11 cellular contexts compared by ENCODE assay signal in the genomic region with DNA sequence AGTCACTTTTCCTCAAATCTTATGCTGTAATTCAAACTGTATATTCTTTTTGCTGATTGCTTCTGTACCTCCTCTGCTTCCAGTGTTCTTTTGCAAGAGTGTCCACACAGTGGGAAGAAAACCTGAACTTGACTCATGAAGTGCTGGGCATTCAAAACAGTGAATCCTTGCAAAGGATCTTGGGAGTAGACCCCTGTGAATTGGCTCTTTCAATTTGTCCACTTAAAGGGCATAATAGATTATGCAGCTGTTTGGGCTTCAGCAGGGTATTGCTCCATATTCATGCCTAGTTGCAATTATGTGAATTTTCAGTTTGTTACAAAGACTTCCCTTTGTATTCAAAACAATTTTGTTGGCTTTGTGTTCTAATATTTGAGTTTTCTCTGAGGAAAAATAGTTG. TPM values are rescaled to one million over a fixed set of nuclear protein-coding genes. Genes with fewer than 3 reads are reported as not detected.
A peak's percentile ranks its signal among the peaks of the same experiment; 100 is the strongest.
DNase-seq lines count a peak whose midpoint lies in the region; ATAC-seq, FAIRE-seq and TF ChIP-seq lines count a peak whose summit lies in the region.
"Had no signal": no experiment of that assay in that cellular context is flagged by ENCODE, and none has a peak within 500 bp of the region (broad histone marks: within the 10 kb centered on the region; RNA-seq: fewer than 3 reads in every experiment).

No MANE protein-coding gene starts in this region.

- no peak overlapping the region for H4K8ac ChIP-seq in mesenchymal stem cell (ENCODE audit: low read length)

- H3K4ac ChIP-seq in mesenchymal stem cell (ENCODE audit: low read depth in 1 of 2, low read length in 2 of 2) = no peak overlapping the region

- H3K36me3 Mint-ChIP-seq in activated T-helper 17 cell treated with anti-CD3 and anti-CD28 coated beads, Interleukin-2, amount 50 U/mL, for 72 hours (ENCODE audit: low read depth) = peaks cover 14% of the 10 kb centered on the region
- H3K36me3 Mint-ChIP-seq in activated naive CD4-positive, alpha-beta T cell treated with anti-CD3 and anti-CD28 coated beads for 36 hours (ENCODE audit: low read depth) = peaks cover 2% of the 10 kb centered on the region

- no peak overlapping the region for H3K4me3 Mint-ChIP-seq in activated T-helper 17 cell treated with anti-CD3 and anti-CD28 coated beads, Interleukin-2, amount 50 U/mL, for 72 hours
- no peak overlapping the region for H3K4me3 Mint-ChIP-seq in activated naive CD4-positive, alpha-beta T cell treated with anti-CD3 and anti-CD28 coated beads for 36 hours

- H4K91ac ChIP-seq in mesenchymal stem cell (ENCODE audit: low read length) = no peak overlapping the region

- H3K27me3 Mint-ChIP-seq in activated T-helper 17 cell treated with anti-CD3 and anti-CD28 coated beads, Interleukin-2, amount 50 U/mL, for 72 hours = no peaks in the 10 kb centered on the region
- H3K27me3 Mint-ChIP-seq in activated naive CD4-positive, alpha-beta T cell treated with anti-CD3 and anti-CD28 coated beads for 36 hours (ENCODE audit: low read depth) = no peaks in the 10 kb centered on the region

- peaks cover 10% of the 10 kb centered on the region for H3K4me1 Mint-ChIP-seq in activated T-helper 17 cell treated with anti-CD3 and anti-CD28 coated beads, Interleukin-2, amount 50 U/mL, for 72 hours
- peaks cover 57% of the 10 kb centered on the region for H3K4me1 Mint-ChIP-seq in activated naive CD4-positive, alpha-beta T cell treated with anti-CD3 and anti-CD28 coated beads for 36 hours (ENCODE audit: low read depth)

- no peak overlapping the region for H2AFZ ChIP-seq in mesenchymal stem cell (ENCODE audit: low read depth, low read length)

- H2BK15ac ChIP-seq in mesenchymal stem cell (ENCODE audit: low read depth, poor library complexity, severe bottlenecking) = no peak overlapping the region

- no peak overlapping the region for H3K27ac ChIP-seq in mesenchymal stem cell (ENCODE audit: low read length, poor library complexity, severe bottlenecking)
- H3K27ac ChIP-seq: tibial artery had no signal

- no peak overlapping the region for H3K14ac ChIP-seq in mesenchymal stem cell (ENCODE audit: low read length in 2 of 2)

- no peak overlapping the region for H2BK120ac ChIP-seq in mesenchymal stem cell (ENCODE audit: low read depth, low read length)

- H3K4me3 ChIP-seq in mesenchymal stem cell (ENCODE audit: insufficient read depth in 1 of 2, low read depth in 1 of 2, low read length in 2 of 2) = no peak overlapping the region
- H3K4me3 ChIP-seq: tibial artery had no signal

- no peaks in the 10 kb centered on the region for H3K36me3 ChIP-seq in mesenchymal stem cell (ENCODE audit: control insufficient read depth in 1 of 2, insufficient read depth in 2 of 2, low read depth in 1 of 2, low read length in 2 of 2)
- H3K36me3 ChIP-seq: gastrocnemius medialis, tibial artery had no signal

- H3K18ac ChIP-seq in mesenchymal stem cell (ENCODE audit: low read depth in 1 of 2, low read length in 2 of 2) = no peak overlapping the region

- no peaks in the 10 kb centered on the region for H3K9me3 Mint-ChIP-seq in activated T-helper 17 cell treated with anti-CD3 and anti-CD28 coated beads, Interleukin-2, amount 50 U/mL, for 72 hours
- H3K9me3 Mint-ChIP-seq in activated naive CD4-positive, alpha-beta T cell treated with anti-CD3 and anti-CD28 coated beads for 36 hours = no peaks in the 10 kb centered on the region

- H3K9me3 ChIP-seq in mesenchymal stem cell (ENCODE audit: control insufficient read depth, low read length) = no peaks in the 10 kb centered on the region
- H3K9me3 ChIP-seq: gastrocnemius medialis, tibial artery had no signal

- intact Hi-C loops in activated naive CD4-positive, alpha-beta T cell treated with anti-CD3 and anti-CD28 coated beads for 36 hours (cut with micrococcal nuclease) = no loop called here

- TF ChIP-seq POLR2A in H54 (IDR thresholded peaks at IDR 0.05; ENCODE audit: low read depth, low read length) = no peak

- no peaks in the 10 kb centered on the region for H3K27me3 ChIP-seq in mesenchymal stem cell (ENCODE audit: control insufficient read depth in 1 of 2, insufficient read depth in 1 of 2, low read length in 2 of 2)
- H3K27me3 ChIP-seq: gastrocnemius medialis, tibial artery had no signal

- H3K79me1 ChIP-seq in mesenchymal stem cell (replicated peaks; ENCODE audit: low read length, poor library complexity, severe bottlenecking) = peaks cover 3% of the 10 kb centered on the region

- H3K4me1 ChIP-seq in mesenchymal stem cell (ENCODE audit: control insufficient read depth, insufficient read depth, low read depth, low read length) = peaks cover 4% of the 10 kb centered on the region

- H2AK5ac ChIP-seq in mesenchymal stem cell (ENCODE audit: low read length, severe bottlenecking) = no peak overlapping the region

- CTCF ChIA-PET in activated naive CD4-positive, alpha-beta T cell treated with anti-CD3 and anti-CD28 coated beads for 36 hours (lab: Charles Lee) = interaction anchor here (0.6 kb wide), 2 partner anchors 25 to 618 kb away, joined by 3 read pairs; no protein-coding TSS in a partner anchor

- FAIRE-seq in H54 (lab: Jason Lieb, UNC) = peak; percentile 62

- no peak overlapping the region for H2BK12ac ChIP-seq in mesenchymal stem cell (ENCODE audit: low read length in 2 of 2)

- DNase-seq in H54 (ENCODE audit: insufficient read length, low spot score) = no peak
- peak; percentile 37 for DNase-seq in NCI-H1436 (lab: John Stamatoyannopoulos, UW)
- DNase-seq in mesenchymal stem cell = peak; percentile 62
- no peak for DNase-seq in DMS79 treated with DMSO at 0.1 percent for 48 hours (lab: John Stamatoyannopoulos, UW)
- DNase-seq in inferior parietal cortex (ENCODE audit: extremely low spot score) = no peak
- DNase-seq in activated naive CD4-positive, alpha-beta T cell (lab: John Stamatoyannopoulos, UW) = no peak
- no peak for DNase-seq in activated naive CD4-positive, alpha-beta T cell treated with anti-CD3 and anti-CD28 coated beads for 36 hours
- DNase-seq: activated CD4-positive, alpha-beta T cell treated with anti-CD3 and anti-CD28 coated beads, Interleukin-2, amount 50 U/mL, for 48 hours; gastrocnemius medialis; tibial artery had no signal

- no peak for ATAC-seq in activated T-helper 17 cell treated with anti-CD3 and anti-CD28 coated beads, Interleukin-2, amount 50 U/mL, for 72 hours (replicated peaks)
- ATAC-seq: gastrocnemius medialis had no signal

- no peak overlapping the region for H3K23ac ChIP-seq in mesenchymal stem cell (ENCODE audit: low read length in 2 of 2)

- peak overlapping the region; percentile 25 for H3K27ac Mint-ChIP-seq in activated T-helper 17 cell treated with anti-CD3 and anti-CD28 coated beads, Interleukin-2, amount 50 U/mL, for 72 hours
- no peak overlapping the region for H3K27ac Mint-ChIP-seq in activated naive CD4-positive, alpha-beta T cell treated with anti-CD3 and anti-CD28 coated beads for 36 hours

- no peak overlapping the region for H2BK5ac ChIP-seq in mesenchymal stem cell (ENCODE audit: low read depth, low read length, poor library complexity, severe bottlenecking)

- peak overlapping the region; percentile 78 for H3K9ac ChIP-seq in mesenchymal stem cell (ENCODE audit: low read length)

- H3K4me2 ChIP-seq in mesenchymal stem cell (ENCODE audit: low read length, poor library complexity, severe bottlenecking) = no peak overlapping the region

RNA-seq across cellular contexts. Expression of a gene that starts 11.4 kb away (rescaled TPM):
- total RNA-seq in activated T-helper 17 cell treated with anti-CD3 and anti-CD28 coated beads, Interleukin-2, amount 50 U/mL, for 72 hours = 10 to 100 TPM; 26.2 to 35.2 TPM
- polyA plus RNA-seq in mesenchymal stem cell (2013, experiment 1 of 2) = 67.9 TPM
- 71.5 TPM for polyA plus RNA-seq in mesenchymal stem cell (2013, experiment 2 of 2)
- total RNA-seq in activated naive CD4-positive, alpha-beta T cell treated with anti-CD3 and anti-CD28 coated beads for 36 hours = 10 to 100 TPM; 28.9 to 29.6 TPM

Comparison
In these comparisons a context has a peak if more than half of its experiments do, and no peak if none do; other contexts are left out.
1. DNase-seq: peak in NCI-H1436 (single experiment) and mesenchymal stem cell (single experiment); none in H54 (single experiment), DMS79 treated with DMSO at 0.1 percent for 48 hours (single experiment), inferior parietal cortex (single experiment), activated naive CD4-positive, alpha-beta T cell (0 of 4) and activated naive CD4-positive, alpha-beta T cell treated with anti-CD3 and anti-CD28 coated beads for 36 hours (single experiment).